ENCODE assay signal across 8 cellular contexts in the genomic region with DNA sequence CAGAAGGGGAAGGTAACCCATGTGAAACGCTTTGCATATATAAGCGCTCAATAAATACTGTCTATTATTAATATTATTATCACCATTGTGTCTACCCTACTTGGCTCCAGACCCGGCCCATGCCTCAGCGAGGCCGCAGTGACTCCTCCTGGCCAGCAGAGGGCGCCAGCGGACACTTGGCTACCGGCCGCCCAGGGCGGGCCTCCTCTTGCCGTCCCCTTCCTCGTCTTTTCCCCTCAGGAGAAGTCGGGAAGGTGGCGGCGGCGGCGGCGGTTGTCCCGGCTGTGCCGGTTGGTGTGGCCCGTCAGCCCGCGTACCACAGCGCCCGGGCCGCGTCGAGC.
A peak's percentile ranks its signal among the peaks of the same experiment; 100 is the strongest.
DNase-seq lines count a peak whose midpoint lies in the region; ATAC-seq, FAIRE-seq and TF ChIP-seq lines count a peak whose summit lies in the region.

A gene with protein sequence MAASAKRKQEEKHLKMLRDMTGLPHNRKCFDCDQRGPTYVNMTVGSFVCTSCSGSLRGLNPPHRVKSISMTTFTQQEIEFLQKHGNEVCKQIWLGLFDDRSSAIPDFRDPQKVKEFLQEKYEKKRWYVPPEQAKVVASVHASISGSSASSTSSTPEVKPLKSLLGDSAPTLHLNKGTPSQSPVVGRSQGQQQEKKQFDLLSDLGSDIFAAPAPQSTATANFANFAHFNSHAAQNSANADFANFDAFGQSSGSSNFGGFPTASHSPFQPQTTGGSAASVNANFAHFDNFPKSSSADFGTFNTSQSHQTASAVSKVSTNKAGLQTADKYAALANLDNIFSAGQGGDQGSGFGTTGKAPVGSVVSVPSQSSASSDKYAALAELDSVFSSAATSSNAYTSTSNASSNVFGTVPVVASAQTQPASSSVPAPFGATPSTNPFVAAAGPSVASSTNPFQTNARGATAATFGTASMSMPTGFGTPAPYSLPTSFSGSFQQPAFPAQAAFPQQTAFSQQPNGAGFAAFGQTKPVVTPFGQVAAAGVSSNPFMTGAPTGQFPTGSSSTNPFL (plus strand): TSS at position 233 of the 341 bp plus-strand sequence. CDS start 266 bp downstream, outside the sequence.

- no peaks in the 10 kb centered on the region for H3K27me3 ChIP-seq in mucosa of stomach (ENCODE audit: control insufficient read depth, insufficient read depth, low read length)

- no peak within 1 kb of the TSS for H3K4me3 ChIP-seq in mucosa of stomach (ENCODE audit: low read length)

- ATAC-seq in GM21367 (IDR thresholded peaks at IDR 0.05; ENCODE audit: unreplicated experiment): peak; percentile 87

- H3K36me3 ChIP-seq in mucosa of stomach (ENCODE audit: control insufficient read depth, insufficient read depth, low read length): no peaks in the 10 kb centered on the region

- no peaks in the 10 kb centered on the region for H3K9me3 ChIP-seq in mucosa of stomach (ENCODE audit: control insufficient read depth, low read length)

- peak within 1 kb of the TSS; percentile 84 for H3K9ac ChIP-seq in mucosa of stomach (ENCODE audit: low read length)

- peaks cover 28% of the 10 kb centered on the region for H3K4me1 ChIP-seq in mucosa of stomach (ENCODE audit: control insufficient read depth, insufficient read depth, low read length)

- FAIRE-seq in HTR-8/SVneo (lab: Jason Lieb, UNC): no peak

- peak; percentile 36 for TF ChIP-seq POLR2A in erythroblast (IDR thresholded peaks at IDR 0.05; ENCODE audit: low read length)

- DNase-seq in DMS114 treated with DMSO at 0.1 percent for 48 hours (lab: John Stamatoyannopoulos, UW; ENCODE audit: unreplicated experiment): peak; percentile 70
- peak; percentile 90 for DNase-seq in HTR-8/SVneo (ENCODE audit: insufficient read length, low spot score)
- DNase-seq in OCI-M2 (lab: John Stamatoyannopoulos, UW; ENCODE audit: unreplicated experiment): peak; percentile 18
- peak; percentile 85 for DNase-seq in activated T-cell treated with anti-CD3 and anti-CD28 coated beads for 48 hours (ENCODE audit: low read depth)
- DNase-seq in erythroblast (lab: John Stamatoyannopoulos, UW): peak; percentile 84 to 91
- peak; percentile 76 to 84 for DNase-seq in stimulated activated CD8-positive, alpha-beta memory T cell treated with anti-CD3 and anti-CD28 coated beads, Interleukin-7, amount 100 ng/mL, for 1 hour (ENCODE audit: low read depth in 2 of 2)

Comparison
In these comparisons a context has a peak if more than half of its experiments do, and no peak if none do; other contexts are left out.
1. DNase-seq: peak in every context shown above with its lines; median percentile 90 in HTR-8/SVneo; 88 in erythroblast; 85 in activated T-cell treated with anti-CD3 and anti-CD28 coated beads for 48 hours; 80 in stimulated activated CD8-positive, alpha-beta memory T cell treated with anti-CD3 and anti-CD28 coated beads, Interleukin-7, amount 100 ng/mL, for 1 hour; 70 in DMS114 treated with DMSO at 0.1 percent for 48 hours; 18 in OCI-M2.